Comparison of ENCODE assay signal across 8 cellular contexts in the genomic region with DNA sequence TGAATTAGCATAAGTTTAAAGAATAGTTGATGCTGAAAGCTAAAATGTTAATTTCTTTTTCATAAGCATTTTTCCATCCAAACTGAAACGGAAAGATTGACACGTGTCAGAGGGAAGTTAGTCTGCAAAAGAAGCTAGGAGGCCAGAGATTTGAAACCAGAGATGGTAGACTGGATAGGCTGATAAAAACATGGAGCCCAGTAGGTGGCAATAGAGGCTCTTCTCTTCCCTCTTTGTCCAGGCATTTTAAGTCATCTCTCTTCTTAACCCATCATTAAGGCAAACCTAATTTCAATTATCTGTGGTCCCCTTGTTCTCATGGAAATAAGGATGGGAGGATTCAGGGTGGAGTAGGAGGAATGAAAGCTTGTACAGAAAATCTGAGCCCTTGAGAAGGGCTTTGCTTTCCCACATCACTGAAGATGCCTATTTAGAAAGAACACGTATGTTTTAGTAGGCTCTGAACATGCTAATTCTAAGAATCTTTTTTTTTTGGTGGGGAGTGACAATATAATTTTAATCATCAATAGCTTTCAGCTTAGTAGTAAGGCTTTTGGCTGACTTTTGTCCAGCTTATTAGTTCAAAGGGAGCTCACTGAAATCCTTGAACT.
DNase-seq lines count a peak whose midpoint lies in the region; ATAC-seq and TF ChIP-seq lines count a peak whose summit lies in the region.

No MANE protein-coding gene starts in this region.

- POLR2A ChIA-PET in HEK293T (lab: Yijun Ruan, JAX) = no interaction called here

- H3K4me3 ChIP-seq in BE2C (ENCODE audit: low read depth, low read length) (no peak overlapping the region), lung (no peak overlapping the region)

- H3K36me3 ChIP-seq in BE2C = no peaks in the 10 kb centered on the region
- no peaks in the 10 kb centered on the region for H3K36me3 ChIP-seq in lung (ENCODE audit: control insufficient read depth in 2 of 2, insufficient read depth in 2 of 2, low read length in 2 of 2)

- DNase-seq in BE2C (peak; percentile 35), HEK293T (ENCODE audit: extremely low spot score) (peak; percentile 50), NCI-H82 (lab: John Stamatoyannopoulos, UW) (peak; percentile 69), cerebellar cortex (ENCODE audit: low spot score) (peak; percentile 75), lung (ENCODE audit: low spot score) (no peak)
- no peak for DNase-seq in activated CD8-positive, alpha-beta memory T cell treated with anti-CD3 and anti-CD28 coated beads, Interleukin-2, amount 50 U/mL, for 4 hours

- H3K27me3 ChIP-seq in BE2C = no peaks in the 10 kb centered on the region
- no peaks in the 10 kb centered on the region for H3K27me3 ChIP-seq in lung (ENCODE audit: control insufficient read depth, insufficient read depth)

- H3K27ac ChIP-seq in lung (ENCODE audit: low read depth in 1 of 2, low read length in 1 of 2) = no peak overlapping the region

- TF ChIP-seq CTCF in BE2C (IDR thresholded peaks at IDR 0.05; ENCODE audit: low read depth, low read length) = peak; percentile 78
- TF ChIP-seq CTCF in lung (IDR thresholded peaks at IDR 0.05; ENCODE audit: control extremely low read depth, extremely low read depth) = peak; percentile 16

- CTCF ChIA-PET in HEK293T (lab: Yijun Ruan, JAX) = interaction anchor here (0.6 to 5.3 kb wide), 9 partner anchors 20 to 1326 kb away, joined by 3 to 16 read pairs (median 4); no protein-coding TSS in a partner anchor

- H3K4me1 ChIP-seq in BE2C = no peaks in the 10 kb centered on the region
- H3K4me1 ChIP-seq in lung (ENCODE audit: control insufficient read depth in 2 of 2, insufficient read depth in 2 of 2, low read length in 2 of 2) = no peaks in the 10 kb centered on the region

- 32 to 33% methylated on average over 3 of the region's 3 CpGs for WGBS in lung, 2 donors

- H3K9me3 ChIP-seq in BE2C = no peaks in the 10 kb centered on the region
- H3K9me3 ChIP-seq in lung (ENCODE audit: control insufficient read depth in 2 of 2, insufficient read depth in 1 of 2, low read length in 1 of 2) = no peaks in the 10 kb centered on the region

- no peak for ATAC-seq in lung (ENCODE audit: insufficient read depth, low FRiP score)
- no peak for ATAC-seq in HG03108 (IDR thresholded peaks at IDR 0.05; ENCODE audit: unreplicated experiment)
- no peak for ATAC-seq in HG03460 (IDR thresholded peaks at IDR 0.05; ENCODE audit: unreplicated experiment)

TF ChIP-seq in HEK293T, 16 proteins besides CTCF, POLR2A, EP300 and RAD21:
- no peak for TF ChIP-seq TARDBP (IDR thresholded peaks at IDR 0.05)
- TF ChIP-seq, protein P1, sequence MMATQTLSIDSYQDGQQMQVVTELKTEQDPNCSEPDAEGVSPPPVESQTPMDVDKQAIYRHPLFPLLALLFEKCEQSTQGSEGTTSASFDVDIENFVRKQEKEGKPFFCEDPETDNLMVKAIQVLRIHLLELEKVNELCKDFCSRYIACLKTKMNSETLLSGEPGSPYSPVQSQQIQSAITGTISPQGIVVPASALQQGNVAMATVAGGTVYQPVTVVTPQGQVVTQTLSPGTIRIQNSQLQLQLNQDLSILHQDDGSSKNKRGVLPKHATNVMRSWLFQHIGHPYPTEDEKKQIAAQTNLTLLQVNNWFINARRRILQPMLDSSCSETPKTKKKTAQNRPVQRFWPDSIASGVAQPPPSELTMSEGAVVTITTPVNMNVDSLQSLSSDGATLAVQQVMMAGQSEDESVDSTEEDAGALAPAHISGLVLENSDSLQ (IDR thresholded peaks at IDR 0.05) = peak; percentile 24; the same call in 1 of the 2 replicates

Comparison
In these comparisons a context has a peak if more than half of its experiments do, and no peak if none do; other contexts are left out.
1. DNase-seq: peak in BE2C (single experiment), HEK293T (single experiment), NCI-H82 (single experiment) and cerebellar cortex (single experiment); none in lung (single experiment) and activated CD8-positive, alpha-beta memory T cell treated with anti-CD3 and anti-CD28 coated beads, Interleukin-2, amount 50 U/mL, for 4 hours (single experiment).